In genomic region chr17:46983782-46984181, GRCh38 we compare ENCODE assay signal across 24 cellular contexts. TPM values are rescaled to one million over a fixed set of nuclear protein-coding genes. Genes with fewer than 3 reads are reported as not detected.
DNase-seq lines count a peak whose midpoint lies in the region; ATAC-seq, FAIRE-seq and TF ChIP-seq lines count a peak whose summit lies in the region.
"Had no signal": no experiment of that assay in that cellular context is flagged by ENCODE, and none has a peak within 500 bp of the region (broad histone marks: within the 10 kb centered on the region; RNA-seq: fewer than 3 reads in every experiment).

No MANE protein-coding gene starts in this region.

- no peak overlapping the region for H3K9ac ChIP-seq in GM12878 (ENCODE audit: control insufficient read depth, insufficient read depth, low read length)
- H3K9ac ChIP-seq in liver (ENCODE audit: low read depth in 1 of 2, low read length in 2 of 2), result peak overlapping the region in 1 of 2 donors; percentile 42
- H3K9ac ChIP-seq: parathyroid adenoma had no signal

- intact Hi-C loops in heart right ventricle (cut with DNase I) (no loop called here), Right ventricle myocardium inferior (cut with DNase I) (no loop called here), GM12878 (cut with micrococcal nuclease; ENCODE audit: unreplicated experiment) (no loop called here)

- in situ Hi-C loops in GM12878 (cut with MboI), result no loop called here

- H3K27me3 ChIP-seq in heart right ventricle (peaks cover 0 to 23% (median 12%) of the 10 kb centered on the region in 7 donors), GM12878 (replicated peaks in 1 of 2; ENCODE audit: control insufficient read depth in 2 of 2, insufficient read depth in 2 of 2, low read length in 1 of 2) (peaks cover 2 to 8% of the 10 kb centered on the region in 2 experiments), liver (ENCODE audit: control insufficient read depth in 4 of 4, insufficient read depth in 4 of 4, low read length in 3 of 4) (no peaks in the 10 kb centered on the region), suprapubic skin (peaks cover 8% of the 10 kb centered on the region)

- no peak for TF ChIP-seq CTCF in heart right ventricle (IDR thresholded peaks at IDR 0.05)
- no peak for TF ChIP-seq CTCF in GM12878 (IDR thresholded peaks at IDR 0.05 in 2 of 3, conservative IDR thresholded peaks at IDR 0.05 in 1 of 3; ENCODE audit: control insufficient read depth in 2 of 3, extremely low read depth in 1 of 3, insufficient read depth in 1 of 3, low read depth in 3 of 3, low read length in 3 of 3)
- TF ChIP-seq CTCF in liver (IDR thresholded peaks at IDR 0.05; ENCODE audit: low read depth, low read length, missing input control), result no peak
- no peak for TF ChIP-seq CTCF in suprapubic skin (IDR thresholded peaks at IDR 0.05)

- H3K27ac ChIP-seq in heart right ventricle, result peak overlapping the region in 7 of 10 donors; percentile 28 to 81 (median 70)
- no peak overlapping the region for H3K27ac ChIP-seq in GM12878 (ENCODE audit: control insufficient read depth, insufficient read depth)
- H3K27ac ChIP-seq in liver (ENCODE audit: low read depth in 1 of 2, low read length in 2 of 2), result peak overlapping the region; percentile 73 to 79
- no peak overlapping the region for H3K27ac ChIP-seq in suprapubic skin
- H3K27ac ChIP-seq: parathyroid adenoma, sigmoid colon had no signal

- FAIRE-seq in GM12878 (lab: Jason Lieb, UNC), result no peak
- FAIRE-seq: A204.1 had no signal

- WGBS in heart right ventricle, 2 donors, result 45 to 59% methylated on average over 6 of the region's 6 CpGs
- WGBS in GM12878 (ENCODE audit: insufficient coverage, insufficient replicate concordance, low lambda C conversion rate, missing lambda C conversion rate), result 44% methylated on average over 6 of the region's 6 CpGs
- WGBS in liver, result 73% methylated on average over 6 of the region's 6 CpGs
- 91% methylated on average over 6 of the region's 6 CpGs for WGBS in suprapubic skin

- POLR2A ChIA-PET in GM12878 (lab: Charles Lee), result no interaction called here

- DNase-seq in heart right ventricle, result no peak
- DNase-seq in Right ventricle myocardium inferior (ENCODE audit: missing footprints), result no peak
- DNase-seq in GM12878 (ENCODE audit: low read depth, low spot score), result no peak
- DNase-seq in stimulated activated CD4-positive, alpha-beta T cell treated with anti-CD3 and anti-CD28 coated beads, Interleukin-2, amount 100 ng/mL, for 48 hours, result no peak
- DNase-seq in suprapubic skin (ENCODE audit: low spot score in 2 of 2), result no peak
- DNase-seq: activated CD4-positive, alpha-beta T cell treated with anti-CD3 and anti-CD28 coated beads, Interleukin-2, amount 50 U/mL, for 48 hours; activated CD4-positive, CD25-positive, alpha-beta regulatory T cell; activated naive CD8-positive, alpha-beta T cell treated with anti-CD3 and anti-CD28 coated beads, Interleukin-2, amount 10 ng/mL, durations not matched to agents 7 days and 5 days; BE2C; COR-L47; DMS79 treated with DMSO at 0.1 percent for 48 hours; KBM-7; MM.1S; sigmoid colon; stimulated activated CD8-positive, alpha-beta memory T cell treated with anti-CD3 and anti-CD28 coated beads, Interleukin-4, amount 100 ng/mL, for 48 hours; T1000; trophoblast cell had no signal

- no peaks in the 10 kb centered on the region for H3K79me2 ChIP-seq in GM12878 (ENCODE audit: control insufficient read depth, insufficient read depth, low read length)
- H3K79me2 ChIP-seq: parathyroid adenoma had no signal

- TF ChIP-seq POLR2A in GM12878 (IDR thresholded peaks at IDR 0.05; ENCODE audit: low read depth, low read length) (no peak), suprapubic skin (IDR thresholded peaks at IDR 0.05) (no peak)

- TF ChIP-seq RAD21 in GM12878 (IDR thresholded peaks at IDR 0.05; ENCODE audit: insufficient read depth, low read depth, low read length) (no peak), liver (IDR thresholded peaks at IDR 0.05) (no peak)

- CTCF ChIA-PET in GM12878 (lab: Yijun Ruan, JAX), result no interaction called here

- no TSS peak for BruUV-seq in GM12878 (replicated peaks; lab: Mats Ljungman, UMichigan)

- H3K4me1 ChIP-seq in heart right ventricle (peaks cover 0 to 25% (median 11%) of the 10 kb centered on the region in 9 donors), GM12878 (ENCODE audit: control insufficient read depth, insufficient read depth, low read length) (no peaks in the 10 kb centered on the region), liver (ENCODE audit: control insufficient read depth in 4 of 4, insufficient read depth in 4 of 4, low read length in 3 of 4) (peaks cover 10 to 21% (median 15%) of the 10 kb centered on the region in 4 donors), suprapubic skin (peaks cover 9% of the 10 kb centered on the region)
- H3K4me1 ChIP-seq: BE2C, parathyroid adenoma had no signal

- no peak for TF ChIP-seq EP300 in GM12878 (IDR thresholded peaks at IDR 0.05; ENCODE audit: borderline replicate concordance in 1 of 2, control insufficient read depth in 1 of 2, low read depth in 2 of 2, low read length in 2 of 2)
- no peak for TF ChIP-seq EP300 in suprapubic skin (IDR thresholded peaks at IDR 0.05)

- H3K36me3 ChIP-seq in heart right ventricle (no peaks in the 10 kb centered on the region), GM12878 (ENCODE audit: control insufficient read depth in 2 of 2, insufficient read depth in 2 of 2, low read length in 1 of 2) (no peaks in the 10 kb centered on the region), liver (ENCODE audit: control insufficient read depth in 4 of 4, insufficient read depth in 3 of 4, low read depth in 1 of 4, low read length in 3 of 4) (no peaks in the 10 kb centered on the region), suprapubic skin (no peaks in the 10 kb centered on the region)
- H3K36me3 ChIP-seq: BE2C, sigmoid colon had no signal

- SMC1A ChIA-PET in GM12878 (lab: Charles Lee; ENCODE audit: uncharacterized antibody, unreplicated experiment), result no interaction called here

- H3K4me2 ChIP-seq in GM12878 (ENCODE audit: control insufficient read depth, insufficient read depth), result no peak overlapping the region

- RAD21 ChIA-PET in GM12878 (lab: Charles Lee; ENCODE audit: unreplicated experiment), result no interaction called here

- no peaks in the 10 kb centered on the region for H3K9me3 ChIP-seq in heart right ventricle
- H3K9me3 ChIP-seq in GM12878 (replicated peaks; ENCODE audit: control insufficient read depth, insufficient read depth, low read length), result no peaks in the 10 kb centered on the region
- H3K9me3 ChIP-seq in liver (ENCODE audit: control insufficient read depth in 4 of 4, low read length in 3 of 4), result no peaks in the 10 kb centered on the region
- H3K9me3 ChIP-seq in suprapubic skin, result no peaks in the 10 kb centered on the region
- H3K9me3 ChIP-seq: BE2C, sigmoid colon had no signal

- no peak overlapping the region for H2AFZ ChIP-seq in GM12878 (ENCODE audit: control insufficient read depth, low read depth, low read length)
- H2AFZ ChIP-seq: parathyroid adenoma had no signal

- no peak overlapping the region for H3K4me3 ChIP-seq in heart right ventricle
- H3K4me3 ChIP-seq in GM12878, result no peak overlapping the region
- H3K4me3 ChIP-seq in liver (ENCODE audit: low read depth in 1 of 3, low read length in 3 of 3), result no peak overlapping the region
- no peak overlapping the region for H3K4me3 ChIP-seq in suprapubic skin
- H3K4me3 ChIP-seq: sigmoid colon had no signal

- no peak for ATAC-seq in heart right ventricle
- no peak for ATAC-seq in Right ventricle myocardium inferior
- ATAC-seq in GM12878, result no peak
- no peak for ATAC-seq in GM19035 (IDR thresholded peaks at IDR 0.05; ENCODE audit: unreplicated experiment)
- ATAC-seq in HG03469 (IDR thresholded peaks at IDR 0.05; ENCODE audit: unreplicated experiment), result no peak

- H4K20me1 ChIP-seq in GM12878 (ENCODE audit: control insufficient read depth, insufficient read depth), result no peaks in the 10 kb centered on the region

TF ChIP-seq in liver, 16 proteins besides CTCF, POLR2A, EP300 and RAD21:
- no peak for TF ChIP-seq FOXA1 (IDR thresholded peaks at IDR 0.05)
TF ChIP-seq in liver: peak in this region for 0.

RNA-seq across cellular contexts. Expression of gene RPRML, which starts 4.7 kb away (rescaled TPM):
- total RNA-seq in heart right ventricle (under 1 TPM in 1 of 10 donors, not detected in 9; 0.37 TPM), Right ventricle myocardium inferior (not detected), GM12878 (2014; rRNA removed) (not detected in 2 replicates), GM12878 (2014; rRNA removed; fragmentation: Illumina TruSeq; extraction: Trizol) (not detected in 2 replicates), GM12878 (2021) (not detected in 2 replicates), liver (not detected), suprapubic skin (1 to 10 TPM in 3 of 4 donors, under 1 TPM in 1; 0.64 to 6.8 (median 3.3) TPM)
- polyA plus RNA-seq in heart right ventricle (under 1 TPM in 1 of 2 donors, not detected in 1; 0.38 TPM), GM12878 (2011; rRNA removed) (not detected in 2 replicates), GM12878 (2014; fragmentation: Illumina TruSeq; extraction: Trizol) (not detected in 2 replicates), GM12878 (2014; fragmentation: Nextera tagmentation; extraction: Ambion mirVana) (not detected), GM12878 (2014; rRNA removed) (not detected in 2 replicates), GM12878 (2016; fragmentation: Nextera tagmentation; extraction: Ambion mirVana) (not detected), liver (under 1 TPM in 1 of 2 donors, not detected in 1; 0.06 TPM)
- not detected in 2 replicates for total RNA-seq in GM12878 (2013; cell fraction: nucleolus; rRNA removed)
- not detected for polyA plus RNA-seq in GM12878 (2011; ENCODE audit: low read depth)
- not detected in 2 replicates for polyA plus RNA-seq in GM12878 (2011; cell fraction: cytosol; rRNA removed)
- polyA plus RNA-seq in GM12878 (2011; cell fraction: nucleus; rRNA removed), result not detected in 2 replicates
- not detected in 2 replicates for polyA plus RNA-seq in GM12878 (2012)
- not detected in 2 replicates for polyA minus RNA-seq in GM12878 (2011; rRNA and poly(A)+ RNA removed)
- not detected in 2 replicates for polyA minus RNA-seq in GM12878 (2011; cell fraction: cytosol; rRNA and poly(A)+ RNA removed)
- not detected in 2 replicates for polyA minus RNA-seq in GM12878 (2011; cell fraction: nucleus; rRNA and poly(A)+ RNA removed)
- total RNA-seq: activated naive CD8-positive, alpha-beta T cell treated with anti-CD3 and anti-CD28 coated beads, Interleukin-2, amount 10 ng/mL, durations not matched to agents 7 days and 5 days; dermis microvascular lymphatic vessel endothelial cell; left colon had no signal

Comparison
In these comparisons a context has a peak if more than half of its experiments do, and no peak if none do; other contexts are left out.
1. H3K27ac ChIP-seq: peak in heart right ventricle (7 of 10) and liver (2 of 2); none in GM12878 (single experiment) and suprapubic skin (single experiment).